Comparison of ENCODE assay signal across 23 cellular contexts in the genomic region with DNA sequence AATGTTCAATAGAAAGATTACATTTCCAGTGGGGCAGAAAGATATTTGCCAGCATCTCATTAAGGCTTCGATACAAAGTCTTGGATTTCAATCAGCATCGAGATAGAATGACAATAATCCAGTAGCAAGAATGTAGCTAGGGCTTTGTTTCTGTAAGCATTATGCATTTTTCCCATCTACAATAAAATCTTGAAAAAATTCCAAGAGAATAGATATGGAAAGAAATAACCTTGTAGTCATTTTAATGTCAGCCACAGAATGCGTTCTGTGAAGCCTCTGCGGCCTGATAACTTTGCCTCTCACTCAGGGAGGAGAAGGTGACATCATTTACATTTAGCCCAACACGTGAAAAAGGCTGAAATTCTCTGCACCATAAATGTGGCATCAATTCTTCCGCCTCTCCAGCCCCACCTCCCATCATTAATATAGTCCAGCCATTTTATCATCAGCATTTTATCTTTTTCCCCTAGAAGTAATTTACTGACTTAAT.
"Had no signal": no experiment of that assay in that cellular context is flagged by ENCODE, and none has a peak within 500 bp of the region (broad histone marks: within the 10 kb centered on the region; RNA-seq: fewer than 3 reads in every experiment).

No MANE protein-coding gene starts in this region.

- ATAC-seq: activated CD8-positive, alpha-beta T cell treated with anti-CD3 and anti-CD28 coated beads for 36 hours; activated naive CD8-positive, alpha-beta T cell treated with anti-CD3 and anti-CD28 coated beads, Interleukin-2, amount 50 U/mL, for 24 hours; activated T-cell treated with anti-CD3 and anti-CD28 coated beads, Interleukin-2, amount 50 U/mL, for 4 hours; activated T-helper 17 cell treated with anti-CD3 and anti-CD28 coated beads, Interleukin-2, amount 50 U/mL, for 72 hours; gastrocnemius medialis; left colon; right cardiac atrium had no signal

- H3K36me3 ChIP-seq: colonic mucosa, gastrocnemius medialis, thoracic aorta, uterus had no signal

- H3K9me3 ChIP-seq: colonic mucosa, gastrocnemius medialis, thoracic aorta, uterus had no signal

- H2AFZ ChIP-seq: hepatocyte had no signal

- H3K4me3 Mint-ChIP-seq: activated CD4-positive, alpha-beta T cell treated with anti-CD3 and anti-CD28 coated beads, Interleukin-2, amount 10 ng/mL, durations not matched to agents 7 days and 5 days; activated CD8-positive, alpha-beta T cell treated with anti-CD3 and anti-CD28 coated beads for 36 hours; activated naive CD4-positive, alpha-beta T cell treated with anti-CD3 and anti-CD28 coated beads, Interleukin-2, amount 50 U/mL, for 24 hours; activated naive CD8-positive, alpha-beta T cell treated with anti-CD3 and anti-CD28 coated beads, Interleukin-2, amount 50 U/mL, for 24 hours; activated T-cell treated with anti-CD3 and anti-CD28 coated beads, Interleukin-2, amount 50 U/mL, for 4 hours; activated T-helper 17 cell treated with anti-CD3 and anti-CD28 coated beads, Interleukin-2, amount 50 U/mL, for 72 hours; nephron had no signal

- H3K27ac ChIP-seq: colonic mucosa, gastrocnemius medialis, hepatocyte, thoracic aorta, uterus had no signal

- H3K4me2 ChIP-seq: hepatocyte had no signal

- DNase-seq: activated CD4-positive, alpha-beta T cell treated with anti-CD3 and anti-CD28 coated beads, Interleukin-2, amount 10 ng/mL, durations not matched to agents 7 days and 5 days; activated CD4-positive, CD25-positive, alpha-beta regulatory T cell treated with anti-CD3 and anti-CD28 coated beads, Interleukin-2, amount 50 U/mL, for 72 hours; activated CD8-positive, alpha-beta T cell treated with anti-CD3 and anti-CD28 coated beads for 36 hours; activated naive CD8-positive, alpha-beta T cell treated with anti-CD3 and anti-CD28 coated beads, Interleukin-2, amount 50 U/mL, for 24 hours; activated T-cell treated with anti-CD3 and anti-CD28 coated beads, Interleukin-2, amount 50 U/mL, for 4 hours; amygdala; colonic mucosa; effector memory CD4-positive, alpha-beta T cell; erythroblast; gastrocnemius medialis; left colon; mammary epithelial cell; posterior cingulate gyrus; right cardiac atrium; stimulated activated naive CD4-positive, alpha-beta T cell; T-helper 2 cell; trophoblast cell; uterus had no signal

- H3K27ac Mint-ChIP-seq: activated CD4-positive, alpha-beta T cell treated with anti-CD3 and anti-CD28 coated beads, Interleukin-2, amount 10 ng/mL, durations not matched to agents 7 days and 5 days; activated CD8-positive, alpha-beta T cell treated with anti-CD3 and anti-CD28 coated beads for 36 hours; activated naive CD4-positive, alpha-beta T cell treated with anti-CD3 and anti-CD28 coated beads, Interleukin-2, amount 50 U/mL, for 24 hours; activated naive CD8-positive, alpha-beta T cell treated with anti-CD3 and anti-CD28 coated beads, Interleukin-2, amount 50 U/mL, for 24 hours; activated T-helper 17 cell treated with anti-CD3 and anti-CD28 coated beads, Interleukin-2, amount 50 U/mL, for 72 hours; nephron had no signal

- H3K79me2 ChIP-seq: hepatocyte had no signal

- H3K36me3 Mint-ChIP-seq: activated naive CD4-positive, alpha-beta T cell treated with anti-CD3 and anti-CD28 coated beads, Interleukin-2, amount 50 U/mL, for 24 hours had no signal

- H3K9me3 Mint-ChIP-seq: activated CD4-positive, alpha-beta T cell treated with anti-CD3 and anti-CD28 coated beads, Interleukin-2, amount 10 ng/mL, durations not matched to agents 7 days and 5 days; activated CD8-positive, alpha-beta T cell treated with anti-CD3 and anti-CD28 coated beads for 36 hours; activated naive CD4-positive, alpha-beta T cell treated with anti-CD3 and anti-CD28 coated beads, Interleukin-2, amount 50 U/mL, for 24 hours; activated naive CD8-positive, alpha-beta T cell treated with anti-CD3 and anti-CD28 coated beads, Interleukin-2, amount 50 U/mL, for 24 hours; activated T-cell treated with anti-CD3 and anti-CD28 coated beads, Interleukin-2, amount 50 U/mL, for 4 hours; activated T-helper 17 cell treated with anti-CD3 and anti-CD28 coated beads, Interleukin-2, amount 50 U/mL, for 72 hours; nephron had no signal

- H3K4me3 ChIP-seq: colonic mucosa, gastrocnemius medialis, hepatocyte, thoracic aorta, uterus had no signal

- H3K4me1 Mint-ChIP-seq: activated CD4-positive, alpha-beta T cell treated with anti-CD3 and anti-CD28 coated beads, Interleukin-2, amount 10 ng/mL, durations not matched to agents 7 days and 5 days; activated naive CD4-positive, alpha-beta T cell treated with anti-CD3 and anti-CD28 coated beads, Interleukin-2, amount 50 U/mL, for 24 hours; activated naive CD8-positive, alpha-beta T cell treated with anti-CD3 and anti-CD28 coated beads, Interleukin-2, amount 50 U/mL, for 24 hours; activated T-helper 17 cell treated with anti-CD3 and anti-CD28 coated beads, Interleukin-2, amount 50 U/mL, for 72 hours; nephron had no signal

- H3K27me3 ChIP-seq: colonic mucosa, gastrocnemius medialis, hepatocyte, uterus had no signal

- H3K4me1 ChIP-seq: colonic mucosa, gastrocnemius medialis, uterus had no signal
